ENCODE assay signal across 8 cellular contexts in the genomic region with DNA sequence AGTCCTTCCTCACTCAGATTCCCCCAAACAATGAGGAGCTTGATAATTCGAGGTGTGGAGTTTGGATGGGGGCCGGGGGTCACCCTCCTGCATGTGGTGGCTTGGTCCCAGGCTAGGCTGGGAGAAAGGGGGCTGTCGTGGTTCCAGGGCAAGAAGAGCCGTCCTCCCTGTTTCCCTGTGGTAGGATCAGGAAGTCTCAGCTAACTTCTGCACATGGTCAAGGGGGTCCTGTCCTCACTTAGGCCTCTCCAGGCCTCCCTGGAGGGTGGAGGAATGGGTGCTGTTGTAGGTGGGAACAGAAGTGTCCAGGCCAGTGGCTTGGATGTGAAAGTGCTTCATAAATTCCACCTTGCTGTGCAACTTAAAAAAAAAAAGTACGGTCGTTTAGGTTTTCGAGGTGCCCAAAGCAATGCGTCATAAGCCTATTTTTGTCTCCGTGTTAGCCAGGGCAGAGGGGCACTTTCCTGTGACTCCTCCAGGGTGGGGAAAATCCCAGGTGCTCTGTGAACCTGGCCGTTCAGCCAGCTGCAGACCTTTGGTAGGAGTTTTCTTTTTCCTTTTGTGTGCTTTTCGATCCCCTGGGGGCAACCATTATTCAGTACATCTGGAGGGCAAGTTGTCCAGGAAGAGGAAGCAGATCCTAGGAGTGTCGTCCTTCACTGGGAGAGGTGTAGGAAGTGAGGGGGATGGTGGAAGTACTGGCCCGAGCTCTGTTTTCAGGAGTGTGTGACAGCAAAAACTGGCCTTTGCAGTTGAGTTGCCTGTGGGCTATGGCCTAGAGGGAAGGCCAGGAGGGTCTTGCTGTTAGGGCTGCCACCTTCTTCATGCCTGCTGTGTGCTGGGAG. TPM values are rescaled to one million over a fixed set of nuclear protein-coding genes. Genes with fewer than 3 reads are reported as not detected.
A peak's percentile ranks its signal among the peaks of the same experiment; 100 is the strongest.
DNase-seq lines count a peak whose midpoint lies in the region; ATAC-seq and TF ChIP-seq lines count a peak whose summit lies in the region.

No MANE protein-coding gene starts in this region.

- H3K36me3 ChIP-seq in heart right ventricle = no peaks in the 10 kb centered on the region
- no peaks in the 10 kb centered on the region for H3K36me3 ChIP-seq in gastroesophageal sphincter

- WGBS in heart right ventricle, 2 donors = 40% methylated on average over 13 of the region's 13 CpGs
- 59 to 65% methylated on average over 7 to 9 of the region's 13 CpGs for WGBS in gastroesophageal sphincter (ENCODE audit: low coverage in 1 of 2), 2 donors

- no peaks in the 10 kb centered on the region for H3K27me3 ChIP-seq in heart right ventricle
- H3K27me3 ChIP-seq in gastroesophageal sphincter = no peaks in the 10 kb centered on the region

- H3K4me3 ChIP-seq in heart right ventricle = no peak overlapping the region
- H3K4me3 ChIP-seq in gastroesophageal sphincter = no peak overlapping the region

- intact Hi-C loops in heart right ventricle (cut with DNase I) = loop anchor here in 6 of 10 donors (5.0 to 10.0 kb wide), 5 partner anchors 46 to 254 kb away; a partner anchor contains a TSS
- intact Hi-C loops in Right ventricle myocardium superior (cut with DNase I) = no loop called here

- H3K27ac ChIP-seq in heart right ventricle (peak overlapping the region in 9 of 10 donors; percentile 55 to 85 (median 72)), gastroesophageal sphincter (peak overlapping the region in 3 of 4 donors; percentile 19 to 51 (median 35))

- ATAC-seq in heart right ventricle = peak in 5 of 8 donors; percentile 12 to 46 (median 33)
- no peak for ATAC-seq in Right ventricle myocardium superior (ENCODE audit: poor library complexity)
- peak; percentile 13 for ATAC-seq in HG02852 (IDR thresholded peaks at IDR 0.05; ENCODE audit: unreplicated experiment)
- ATAC-seq in gastroesophageal sphincter = no peak
- ATAC-seq in stimulated activated naive CD8-positive, alpha-beta T cell treated with anti-CD3 and anti-CD28 coated beads, Interleukin-15, Interleukin-2, amounts not matched to agents 100 U/mL and 50 U/mL, for 24 hours = peak; percentile 60

- TF ChIP-seq CTCF in heart right ventricle (IDR thresholded peaks at IDR 0.05) (no peak), gastroesophageal sphincter (IDR thresholded peaks at IDR 0.05) (no peak)

- H3K4me1 ChIP-seq in heart right ventricle (peaks cover 23 to 100% (median 84%) of the 10 kb centered on the region in 9 donors), gastroesophageal sphincter (peaks cover 5 to 78% (median 47%) of the 10 kb centered on the region in 3 donors)

- no peak for TF ChIP-seq EP300 in gastroesophageal sphincter (IDR thresholded peaks at IDR 0.05)

- no peaks in the 10 kb centered on the region for H3K9me3 ChIP-seq in heart right ventricle
- no peaks in the 10 kb centered on the region for H3K9me3 ChIP-seq in gastroesophageal sphincter

- DNase-seq in heart right ventricle (no peak), Right ventricle myocardium superior (no peak), RPMI7951 (ENCODE audit: low read depth) (peak; percentile 48), ureter (ENCODE audit: low spot score) (no peak), RKO (ENCODE audit: low spot score) (no peak)
- peak; percentile 77 for DNase-seq in stimulated activated naive CD8-positive, alpha-beta T cell treated with anti-CD3 and anti-CD28 coated beads, Interleukin-15, Interleukin-2, amounts not matched to agents 100 U/mL and 50 U/mL, for 24 hours

- TF ChIP-seq POLR2A in gastroesophageal sphincter (IDR thresholded peaks at IDR 0.05) = no peak

RNA-seq across cellular contexts. Expression of a gene that starts 9.6 kb away (rescaled TPM):
- 10 to 100 TPM; 61.7 to 95.6 (median 72.2) TPM for total RNA-seq in heart right ventricle
- polyA plus RNA-seq in heart right ventricle = 10 to 100 TPM; 13.7 to 21.1 TPM
- 68.4 TPM for total RNA-seq in Right ventricle myocardium superior
- 32.4 and 36.2 TPM in 2 replicates for total RNA-seq in RPMI7951 (2014; rRNA removed; shearing (Covaris generic))
- 10 to 100 TPM; 47.9 to 81.3 (median 52.7) TPM for total RNA-seq in gastroesophageal sphincter
- 87.3 TPM for total RNA-seq in ureter

Comparison
In these comparisons a context has a peak if more than half of its experiments do, and no peak if none do; other contexts are left out.
1. ATAC-seq: peak in heart right ventricle (5 of 8), HG02852 (single experiment) and stimulated activated naive CD8-positive, alpha-beta T cell treated with anti-CD3 and anti-CD28 coated beads, Interleukin-15, Interleukin-2, amounts not matched to agents 100 U/mL and 50 U/mL, for 24 hours (single experiment); none in Right ventricle myocardium superior (single experiment) and gastroesophageal sphincter (single experiment).
2. DNase-seq: peak in RPMI7951 (single experiment) and stimulated activated naive CD8-positive, alpha-beta T cell treated with anti-CD3 and anti-CD28 coated beads, Interleukin-15, Interleukin-2, amounts not matched to agents 100 U/mL and 50 U/mL, for 24 hours (single experiment); none in heart right ventricle (0 of 2), Right ventricle myocardium superior (single experiment), ureter (single experiment) and RKO (single experiment).